27 cellular contexts compared by ENCODE assay signal in genomic region chr1:30696831-30697230, GRCh38. TPM values are rescaled to one million over a fixed set of nuclear protein-coding genes. Genes with fewer than 3 reads are reported as not detected.
A peak's percentile ranks its signal among the peaks of the same experiment; 100 is the strongest.
DNase-seq lines count a peak whose midpoint lies in the region; ATAC-seq, FAIRE-seq and TF ChIP-seq lines count a peak whose summit lies in the region.
"Had no signal": no experiment of that assay in that cellular context is flagged by ENCODE, and none has a peak within 500 bp of the region (broad histone marks: within the 10 kb centered on the region; RNA-seq: fewer than 3 reads in every experiment).

No MANE protein-coding gene starts in this region.

- H3K9me3 Mint-ChIP-seq in stimulated activated memory B cell treated with anti-CD40 and anti-IgM and Interleukin-4, amounts not matched to agents 10 μg/mL and 1 μg/mL and 100 μg/mL, for 72 hours, result peaks cover 2% of the 10 kb centered on the region
- H3K9me3 Mint-ChIP-seq: CD4-positive, CD25-positive, alpha-beta regulatory T cell had no signal

- H3K27ac Mint-ChIP-seq in stimulated activated memory B cell treated with anti-CD40 and anti-IgM and Interleukin-4, amounts not matched to agents 10 μg/mL and 1 μg/mL and 100 μg/mL, for 72 hours, result no peak overlapping the region
- H3K27ac Mint-ChIP-seq: CD4-positive, CD25-positive, alpha-beta regulatory T cell had no signal

- intact Hi-C loops in cardiac septum (cut with DNase I), result no loop called here
- intact Hi-C loops in Right ventricle myocardium inferior (cut with DNase I), result no loop called here
- intact Hi-C loops in kidney (cut with DNase I), result no loop called here
- intact Hi-C loops in prostate gland (cut with DNase I), result no loop called here
- intact Hi-C loops in sciatic nerve (cut with DNase I), result no loop called here

- peaks cover 10% of the 10 kb centered on the region for H3K4me1 Mint-ChIP-seq in stimulated activated memory B cell treated with anti-CD40 and anti-IgM and Interleukin-4, amounts not matched to agents 10 μg/mL and 1 μg/mL and 100 μg/mL, for 72 hours

- no peak for FAIRE-seq in kidney (lab: Jason Lieb, UNC)
- FAIRE-seq: A204.1, H54, HepG2 had no signal

- TF ChIP-seq CTCF in kidney (IDR thresholded peaks at IDR 0.05; ENCODE audit: borderline replicate concordance, extremely low read depth, insufficient read depth), result no peak
- TF ChIP-seq CTCF in prostate gland (IDR thresholded peaks at IDR 0.05), result no peak

- H3K4me1 ChIP-seq in kidney (ENCODE audit: control insufficient read depth in 1 of 2, insufficient read depth in 1 of 2, low read depth in 1 of 2, low read length in 2 of 2), result no peaks in the 10 kb centered on the region
- H3K4me1 ChIP-seq in prostate gland (replicated peaks), result peaks cover 5% of the 10 kb centered on the region

- peaks cover 31% of the 10 kb centered on the region for H3K27me3 Mint-ChIP-seq in stimulated activated memory B cell treated with anti-CD40 and anti-IgM and Interleukin-4, amounts not matched to agents 10 μg/mL and 1 μg/mL and 100 μg/mL, for 72 hours

- peak; percentile 46 for DNase-seq in cardiac septum (ENCODE audit: low spot score)
- no peak for DNase-seq in Right ventricle myocardium inferior (ENCODE audit: missing footprints)
- DNase-seq in kidney, result peak; percentile 31
- no peak for DNase-seq in prostate gland (ENCODE audit: low spot score)
- DNase-seq in NCI-H146 treated with DMSO at 0.1 percent for 48 hours (lab: John Stamatoyannopoulos, UW; ENCODE audit: unreplicated experiment), result no peak
- DNase-seq in sciatic nerve (ENCODE audit: low spot score), result no peak
- DNase-seq: CD4-positive, CD25-positive, alpha-beta regulatory T cell; DMS153; DND-41; Kasumi-1; NCI-H1092 treated with DMSO at 0.1 percent for 48 hours; NCI-H1436 treated with DMSO at 0.1 percent for 48 hours; NCI-H1930; NCI-H2107; NCI-H524; NCI-H748 treated with DMSO at 0.1 percent for 48 hours; PC-9; RPMI8226; SHP77 treated with DMSO at 0.1 percent for 48 hours had no signal

- H3K9me3 ChIP-seq in kidney (ENCODE audit: control insufficient read depth in 1 of 2, low read length in 2 of 2) (no peaks in the 10 kb centered on the region), prostate gland (no peaks in the 10 kb centered on the region)
- H3K9me3 ChIP-seq: BLaER1 had no signal

- H3K36me3 Mint-ChIP-seq in stimulated activated memory B cell treated with anti-CD40 and anti-IgM and Interleukin-4, amounts not matched to agents 10 μg/mL and 1 μg/mL and 100 μg/mL, for 72 hours, result no peaks in the 10 kb centered on the region
- H3K36me3 Mint-ChIP-seq: CD4-positive, CD25-positive, alpha-beta regulatory T cell had no signal

- no peak overlapping the region for H3K27ac ChIP-seq in kidney (ENCODE audit: low read depth in 2 of 2, low read length in 2 of 2)
- peak overlapping the region; percentile 35 to 60 for H3K27ac ChIP-seq in prostate gland
- H3K27ac ChIP-seq: BLaER1, PC-9 had no signal

- no peak for TF ChIP-seq POLR2A in prostate gland (IDR thresholded peaks at IDR 0.05)

- no peak for ATAC-seq in Right ventricle myocardium inferior
- no peak for ATAC-seq in sciatic nerve
- ATAC-seq in GM21526 (IDR thresholded peaks at IDR 0.05; ENCODE audit: low FRiP score, unreplicated experiment), result no peak
- no peak for ATAC-seq in stimulated activated memory B cell treated with anti-CD40 and anti-IgM and Interleukin-4, amounts not matched to agents 10 μg/mL and 1 μg/mL and 100 μg/mL, for 72 hours
- ATAC-seq: HepG2 had no signal

- no peak overlapping the region for H3K4me3 Mint-ChIP-seq in stimulated activated memory B cell treated with anti-CD40 and anti-IgM and Interleukin-4, amounts not matched to agents 10 μg/mL and 1 μg/mL and 100 μg/mL, for 72 hours
- H3K4me3 Mint-ChIP-seq: CD4-positive, CD25-positive, alpha-beta regulatory T cell had no signal

- no peak overlapping the region for H3K4me3 ChIP-seq in kidney (ENCODE audit: low read length in 2 of 2)
- no peak overlapping the region for H3K4me3 ChIP-seq in prostate gland
- H3K4me3 ChIP-seq: BLaER1, PC-9 had no signal

- 97% methylated on average over 6 of the region's 6 CpGs for WGBS in prostate gland

- no peaks in the 10 kb centered on the region for H3K27me3 ChIP-seq in prostate gland (replicated peaks; ENCODE audit: insufficient read depth)
- H3K27me3 ChIP-seq: BLaER1 had no signal

- H3K36me3 ChIP-seq in kidney (ENCODE audit: control insufficient read depth in 1 of 2, insufficient read depth in 2 of 2, low read length in 2 of 2) (no peaks in the 10 kb centered on the region), prostate gland (no peaks in the 10 kb centered on the region)
- H3K36me3 ChIP-seq: BLaER1 had no signal

- H3K9ac ChIP-seq in kidney (ENCODE audit: low read length in 2 of 2), result no peak overlapping the region
- H3K9ac ChIP-seq: BLaER1 had no signal

RNA-seq across cellular contexts. Expression of gene MATN1, which starts 26.6 kb away (rescaled TPM):
- total RNA-seq in cardiac septum, result not detected
- not detected for total RNA-seq in Right ventricle myocardium inferior
- total RNA-seq in kidney, result 0.13 TPM
- polyA plus RNA-seq in kidney (ENCODE audit: insufficient read depth, low read depth, low replicate concordance), result not detected
- total RNA-seq in prostate gland, result under 1 TPM in 1 of 2 donors, not detected in 1; 0.34 TPM
- total RNA-seq in sciatic nerve, result 0.18 TPM
- total RNA-seq: HT1080, M059J had no signal
- polyA plus RNA-seq: CD4-positive, CD25-positive, alpha-beta regulatory T cell had no signal

Comparison
In these comparisons a context has a peak if more than half of its experiments do, and no peak if none do; other contexts are left out.
1. DNase-seq: peak in cardiac septum (single experiment) and kidney (single experiment); none in Right ventricle myocardium inferior (single experiment), prostate gland (single experiment), NCI-H146 treated with DMSO at 0.1 percent for 48 hours (single experiment) and sciatic nerve (single experiment).
2. H3K27ac ChIP-seq: peak in prostate gland (2 of 2); none in kidney (0 of 2).